In the genomic region with DNA sequence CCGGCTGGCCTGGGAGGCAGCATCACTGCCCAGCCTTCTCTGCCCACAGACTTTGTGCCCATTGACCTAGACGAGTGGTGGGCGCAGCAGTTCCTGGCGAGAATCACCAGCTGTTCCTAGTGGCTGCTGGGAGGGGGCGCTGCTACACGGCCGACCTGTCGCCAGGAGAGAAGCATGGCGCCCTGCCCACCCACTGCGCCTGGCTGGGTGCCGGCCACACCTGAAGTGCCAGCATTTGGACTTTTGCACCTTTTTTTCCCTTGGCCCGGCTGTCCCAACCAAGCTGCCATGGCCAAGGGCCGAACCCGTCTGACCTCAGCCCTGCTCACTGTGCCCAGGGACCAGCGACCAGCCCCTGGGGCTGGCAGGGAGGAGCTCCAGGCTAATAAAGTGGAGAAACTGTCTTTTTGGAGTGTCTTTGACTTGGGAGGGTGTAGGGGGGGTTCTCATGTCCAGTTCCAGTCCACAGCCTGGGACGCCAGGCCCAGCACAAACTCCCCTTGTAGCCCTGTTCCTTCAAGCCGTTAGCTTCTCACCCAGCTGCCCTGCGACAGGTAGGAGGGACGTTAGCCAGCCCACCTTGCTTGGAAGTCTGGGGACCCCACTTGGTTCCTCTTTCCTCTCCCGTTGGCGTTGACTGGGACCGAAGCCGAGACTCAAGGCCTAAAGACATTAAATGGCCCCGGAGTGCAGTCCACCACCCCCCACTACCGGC, we compare ENCODE assay signal across 6 cellular contexts. TPM values are rescaled to one million over a fixed set of nuclear protein-coding genes. Genes with fewer than 3 reads are reported as not detected.
DNase-seq lines count a peak whose midpoint lies in the region; ATAC-seq and TF ChIP-seq lines count a peak whose summit lies in the region.

No MANE protein-coding gene starts in this region.

- POLR2A ChIA-PET in activated CD4-positive, alpha-beta memory T cell treated with anti-CD3 and anti-CD28 coated beads for 36 hours (lab: Charles Lee) = interaction anchor here (0.8 to 2.8 kb wide), 5 partner anchors 12 to 122 kb away, joined by 3 to 16 read pairs (median 4); a partner anchor contains a TSS

- CTCF ChIA-PET in activated CD4-positive, alpha-beta memory T cell treated with anti-CD3 and anti-CD28 coated beads for 36 hours (lab: Charles Lee) = interaction anchor here (0.6 to 1.3 kb wide), 11 partner anchors 8 to 421 kb away, joined by 3 to 13 read pairs (median 4); a partner anchor contains a TSS

- no peak for TF ChIP-seq EP300 in Ishikawa (IDR thresholded peaks at IDR 0.05; ENCODE audit: borderline replicate concordance)

- peak; percentile 34 for DNase-seq in AG20443 (ENCODE audit: low spot score)
- peak; percentile 71 for DNase-seq in activated CD4-positive, alpha-beta memory T cell treated with anti-CD3 and anti-CD28 coated beads for 36 hours
- DNase-seq in immature natural killer cell = no peak
- DNase-seq in type B pancreatic cell (ENCODE audit: extremely low spot score, unreplicated experiment) = no peak

- peak; percentile 62 for TF ChIP-seq CTCF in type B pancreatic cell (conservative IDR thresholded peaks at IDR 0.05)

- no peaks in the 10 kb centered on the region for H3K27me3 Mint-ChIP-seq in activated CD4-positive, alpha-beta memory T cell treated with anti-CD3 and anti-CD28 coated beads for 36 hours
- H3K27me3 Mint-ChIP-seq in immature natural killer cell (ENCODE audit: low read depth in 3 of 3) (peaks cover 0 to 3% (median 2%) of the 10 kb centered on the region in 3 donors), type B pancreatic cell (no peaks in the 10 kb centered on the region)

- H3K4me1 Mint-ChIP-seq in activated CD4-positive, alpha-beta memory T cell treated with anti-CD3 and anti-CD28 coated beads for 36 hours (ENCODE audit: low read depth) = peaks cover 19% of the 10 kb centered on the region
- H3K4me1 Mint-ChIP-seq in immature natural killer cell = peaks cover 0 to 10% of the 10 kb centered on the region in 2 donors
- no peaks in the 10 kb centered on the region for H3K4me1 Mint-ChIP-seq in type B pancreatic cell (ENCODE audit: unreplicated experiment)

- no peak for ATAC-seq in HG02759 (IDR thresholded peaks at IDR 0.05; ENCODE audit: unreplicated experiment)

- intact Hi-C loops in activated CD4-positive, alpha-beta memory T cell treated with anti-CD3 and anti-CD28 coated beads for 36 hours (cut with micrococcal nuclease) = no loop called here

- H3K36me3 Mint-ChIP-seq in activated CD4-positive, alpha-beta memory T cell treated with anti-CD3 and anti-CD28 coated beads for 36 hours = peaks cover 1% of the 10 kb centered on the region
- no peaks in the 10 kb centered on the region for H3K36me3 Mint-ChIP-seq in immature natural killer cell
- no peaks in the 10 kb centered on the region for H3K36me3 Mint-ChIP-seq in type B pancreatic cell

- peak overlapping the region; percentile 79 for H3K4me3 Mint-ChIP-seq in activated CD4-positive, alpha-beta memory T cell treated with anti-CD3 and anti-CD28 coated beads for 36 hours
- H3K4me3 Mint-ChIP-seq in immature natural killer cell (peak overlapping the region; percentile 38 to 71 (median 69)), type B pancreatic cell (peak overlapping the region; percentile 84)

- peak overlapping the region; percentile 56 for H3K27ac Mint-ChIP-seq in activated CD4-positive, alpha-beta memory T cell treated with anti-CD3 and anti-CD28 coated beads for 36 hours
- H3K27ac Mint-ChIP-seq in immature natural killer cell (peak overlapping the region in 4 of 6 donors; percentile 45 to 86 (median 66)), type B pancreatic cell (peak overlapping the region; percentile 79)

- TF ChIP-seq RAD21 in Ishikawa (IDR thresholded peaks at IDR 0.05; ENCODE audit: low read depth) = peak; percentile 30; the same call in 1 of the 2 replicates

- H3K9me3 Mint-ChIP-seq in activated CD4-positive, alpha-beta memory T cell treated with anti-CD3 and anti-CD28 coated beads for 36 hours = no peaks in the 10 kb centered on the region
- H3K9me3 Mint-ChIP-seq in immature natural killer cell (no peaks in the 10 kb centered on the region), type B pancreatic cell (no peaks in the 10 kb centered on the region)

TF ChIP-seq in Ishikawa, 13 proteins besides CTCF, POLR2A, EP300 and RAD21:
- TF ChIP-seq NFIC (IDR thresholded peaks at IDR 0.05) (peak; percentile 63), TCF12 (IDR thresholded peaks at IDR 0.05; ENCODE audit: low read depth) (no peak), ZBTB7A (IDR thresholded peaks at IDR 0.05; ENCODE audit: low read depth) (no peak), YY1 (IDR thresholded peaks at IDR 0.05; ENCODE audit: low read depth) (peak; percentile 76), TEAD4 (IDR thresholded peaks at IDR 0.05) (no peak), CREB1 (IDR thresholded peaks at IDR 0.05; ENCODE audit: low read depth) (no peak), FOXM1 (IDR thresholded peaks at IDR 0.05; ENCODE audit: borderline replicate concordance, low read depth) (no peak), EGR1 (IDR thresholded peaks at IDR 0.05) (no peak)
- TF ChIP-seq, protein P1, sequence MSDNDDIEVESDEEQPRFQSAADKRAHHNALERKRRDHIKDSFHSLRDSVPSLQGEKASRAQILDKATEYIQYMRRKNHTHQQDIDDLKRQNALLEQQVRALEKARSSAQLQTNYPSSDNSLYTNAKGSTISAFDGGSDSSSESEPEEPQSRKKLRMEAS (IDR thresholded peaks at IDR 0.05) = peak; percentile 50
- TF ChIP-seq, protein P2, sequence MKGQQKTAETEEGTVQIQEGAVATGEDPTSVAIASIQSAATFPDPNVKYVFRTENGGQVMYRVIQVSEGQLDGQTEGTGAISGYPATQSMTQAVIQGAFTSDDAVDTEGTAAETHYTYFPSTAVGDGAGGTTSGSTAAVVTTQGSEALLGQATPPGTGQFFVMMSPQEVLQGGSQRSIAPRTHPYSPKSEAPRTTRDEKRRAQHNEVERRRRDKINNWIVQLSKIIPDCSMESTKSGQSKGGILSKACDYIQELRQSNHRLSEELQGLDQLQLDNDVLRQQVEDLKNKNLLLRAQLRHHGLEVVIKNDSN (IDR thresholded peaks at IDR 0.05) = no peak
- TF ChIP-seq, protein P3, sequence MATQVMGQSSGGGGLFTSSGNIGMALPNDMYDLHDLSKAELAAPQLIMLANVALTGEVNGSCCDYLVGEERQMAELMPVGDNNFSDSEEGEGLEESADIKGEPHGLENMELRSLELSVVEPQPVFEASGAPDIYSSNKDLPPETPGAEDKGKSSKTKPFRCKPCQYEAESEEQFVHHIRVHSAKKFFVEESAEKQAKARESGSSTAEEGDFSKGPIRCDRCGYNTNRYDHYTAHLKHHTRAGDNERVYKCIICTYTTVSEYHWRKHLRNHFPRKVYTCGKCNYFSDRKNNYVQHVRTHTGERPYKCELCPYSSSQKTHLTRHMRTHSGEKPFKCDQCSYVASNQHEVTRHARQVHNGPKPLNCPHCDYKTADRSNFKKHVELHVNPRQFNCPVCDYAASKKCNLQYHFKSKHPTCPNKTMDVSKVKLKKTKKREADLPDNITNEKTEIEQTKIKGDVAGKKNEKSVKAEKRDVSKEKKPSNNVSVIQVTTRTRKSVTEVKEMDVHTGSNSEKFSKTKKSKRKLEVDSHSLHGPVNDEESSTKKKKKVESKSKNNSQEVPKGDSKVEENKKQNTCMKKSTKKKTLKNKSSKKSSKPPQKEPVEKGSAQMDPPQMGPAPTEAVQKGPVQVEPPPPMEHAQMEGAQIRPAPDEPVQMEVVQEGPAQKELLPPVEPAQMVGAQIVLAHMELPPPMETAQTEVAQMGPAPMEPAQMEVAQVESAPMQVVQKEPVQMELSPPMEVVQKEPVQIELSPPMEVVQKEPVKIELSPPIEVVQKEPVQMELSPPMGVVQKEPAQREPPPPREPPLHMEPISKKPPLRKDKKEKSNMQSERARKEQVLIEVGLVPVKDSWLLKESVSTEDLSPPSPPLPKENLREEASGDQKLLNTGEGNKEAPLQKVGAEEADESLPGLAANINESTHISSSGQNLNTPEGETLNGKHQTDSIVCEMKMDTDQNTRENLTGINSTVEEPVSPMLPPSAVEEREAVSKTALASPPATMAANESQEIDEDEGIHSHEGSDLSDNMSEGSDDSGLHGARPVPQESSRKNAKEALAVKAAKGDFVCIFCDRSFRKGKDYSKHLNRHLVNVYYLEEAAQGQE (IDR thresholded peaks at IDR 0.05; ENCODE audit: low read depth) = no peak
TF ChIP-seq in Ishikawa: peak in this region for 3.

RNA-seq across cellular contexts. Expression of a gene that starts 0.9 kb away (rescaled TPM):
- total RNA-seq in activated CD4-positive, alpha-beta memory T cell treated with anti-CD3 and anti-CD28 coated beads for 36 hours = 10 to 100 TPM; 52.8 to 58.2 TPM
- polyA plus RNA-seq in immature natural killer cell = 1 to 10 TPM in 2 of 3 donors, not detected in 1; 1.2 to 2.4 TPM
- total RNA-seq in type B pancreatic cell (ENCODE audit: low replicate concordance) = 75.8 and 102 TPM in 2 replicates

RNA-seq across cellular contexts. Expression of a gene that starts 6.6 kb away (rescaled TPM):
- total RNA-seq in activated CD4-positive, alpha-beta memory T cell treated with anti-CD3 and anti-CD28 coated beads for 36 hours = 10 to 100 TPM; 41.1 to 44.1 TPM
- 10 to 100 TPM; 16.8 to 36.3 (median 22.8) TPM for polyA plus RNA-seq in immature natural killer cell
- 36.8 and 39.1 TPM in 2 replicates for total RNA-seq in type B pancreatic cell (ENCODE audit: low replicate concordance)

RNA-seq across cellular contexts. Expression of a gene that starts 12.1 kb away (rescaled TPM):
- total RNA-seq in activated CD4-positive, alpha-beta memory T cell treated with anti-CD3 and anti-CD28 coated beads for 36 hours = 100 to 1,000 TPM; 113 to 117 TPM
- polyA plus RNA-seq in immature natural killer cell = 100 to 1,000 TPM in 1 of 3 donors, 10 to 100 TPM in 2; 89.3 to 128 (median 93.9) TPM
- total RNA-seq in type B pancreatic cell (ENCODE audit: low replicate concordance) = 74.4 and 77.0 TPM in 2 replicates

RNA-seq across cellular contexts. Expression of a gene that starts 17.4 kb away (rescaled TPM):
- total RNA-seq in activated CD4-positive, alpha-beta memory T cell treated with anti-CD3 and anti-CD28 coated beads for 36 hours = under 1 TPM; 0.05 to 0.07 TPM
- under 1 TPM in 2 of 3 donors, not detected in 1; 0.17 to 0.19 TPM for polyA plus RNA-seq in immature natural killer cell
- 0.71 and 9.0 TPM in 2 replicates for total RNA-seq in type B pancreatic cell (ENCODE audit: low replicate concordance)

RNA-seq across cellular contexts. Expression of a gene that starts 19.7 kb away (rescaled TPM):
- total RNA-seq in activated CD4-positive, alpha-beta memory T cell treated with anti-CD3 and anti-CD28 coated beads for 36 hours = 100 to 1,000 TPM; 112 to 128 TPM
- 10 to 100 TPM; 36.8 to 53.3 (median 43.0) TPM for polyA plus RNA-seq in immature natural killer cell
- total RNA-seq in type B pancreatic cell (ENCODE audit: low replicate concordance) = 146 and 163 TPM in 2 replicates

Comparison
In these comparisons a context has a peak if more than half of its experiments do, and no peak if none do; other contexts are left out.
1. DNase-seq: peak in AG20443 (single experiment) and activated CD4-positive, alpha-beta memory T cell treated with anti-CD3 and anti-CD28 coated beads for 36 hours (single experiment); none in immature natural killer cell (0 of 3) and type B pancreatic cell (single experiment).
2. Peak in every context shown above with its lines, with median percentiles within 50 percentile points of each other: H3K27ac Mint-ChIP-seq and H3K4me3 Mint-ChIP-seq.